ENCODE assay signal across 22 cellular contexts in the genomic region with DNA sequence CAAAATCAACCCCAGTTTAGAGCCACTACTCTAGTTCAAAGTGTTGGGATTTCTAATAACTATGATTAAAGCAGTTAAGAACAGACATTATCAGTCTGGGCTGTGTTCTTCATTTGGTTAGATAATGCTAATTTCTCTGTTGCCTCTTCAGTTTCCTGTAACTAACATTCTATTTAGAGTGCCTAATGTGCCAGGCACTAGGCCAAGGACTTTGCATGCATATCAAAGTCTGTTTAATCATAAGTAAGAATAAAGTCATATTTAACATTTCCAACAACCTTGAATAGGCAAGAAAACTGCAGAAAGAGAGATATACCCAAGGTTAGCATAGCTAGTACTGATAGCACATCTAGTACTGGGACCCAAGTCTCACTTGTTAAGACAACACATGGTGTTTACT.
"Had no signal": no experiment of that assay in that cellular context is flagged by ENCODE, and none has a peak within 500 bp of the region (broad histone marks: within the 10 kb centered on the region; RNA-seq: fewer than 3 reads in every experiment).

No MANE protein-coding gene starts in this region.

- H3K27ac ChIP-seq: RWPE1 had no signal

- H3K9ac ChIP-seq: SK-N-SH had no signal

- DNase-seq: Karpas-422; KBM-7; MG63; NCI-H1092; NCI-H1105 treated with DMSO at 0.1 percent for 48 hours; NCI-H1417 treated with DMSO at 0.1 percent for 48 hours; NCI-H146; NCI-H1694 treated with DMSO at 0.1 percent for 48 hours; NCI-H1930; NCI-H2081; NCI-H2107; NCI-H226; NCI-H446; NCI-H510A; NCI-H524 treated with DMSO at 0.1 percent for 48 hours; NCI-H69; NCI-H774; NK-92 treated with Interleukin-12 subunit alpha and Interleukin-12 subunit beta, amount 100 ng/mL, for 24 hours; PC-3; SHP77; SK-N-SH had no signal

- H3K4me3 ChIP-seq: MG63 had no signal

- H3K4me2 ChIP-seq: SK-N-SH had no signal

- H3K9me3 ChIP-seq: MG63, SK-N-SH had no signal

- H3K27me3 ChIP-seq: MG63 had no signal
